Comparison of ENCODE assay signal across 1 cellular context in genomic region chr7:143380646-143381426, GRCh38.
A peak's percentile ranks its signal among the peaks of the same experiment; 100 is the strongest.
TF ChIP-seq lines count a peak whose summit lies in the region.

A gene with protein sequence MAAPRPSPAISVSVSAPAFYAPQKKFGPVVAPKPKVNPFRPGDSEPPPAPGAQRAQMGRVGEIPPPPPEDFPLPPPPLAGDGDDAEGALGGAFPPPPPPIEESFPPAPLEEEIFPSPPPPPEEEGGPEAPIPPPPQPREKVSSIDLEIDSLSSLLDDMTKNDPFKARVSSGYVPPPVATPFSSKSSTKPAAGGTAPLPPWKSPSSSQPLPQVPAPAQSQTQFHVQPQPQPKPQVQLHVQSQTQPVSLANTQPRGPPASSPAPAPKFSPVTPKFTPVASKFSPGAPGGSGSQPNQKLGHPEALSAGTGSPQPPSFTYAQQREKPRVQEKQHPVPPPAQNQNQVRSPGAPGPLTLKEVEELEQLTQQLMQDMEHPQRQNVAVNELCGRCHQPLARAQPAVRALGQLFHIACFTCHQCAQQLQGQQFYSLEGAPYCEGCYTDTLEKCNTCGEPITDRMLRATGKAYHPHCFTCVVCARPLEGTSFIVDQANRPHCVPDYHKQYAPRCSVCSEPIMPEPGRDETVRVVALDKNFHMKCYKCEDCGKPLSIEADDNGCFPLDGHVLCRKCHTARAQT (plus strand): TSS chr7:143381345. CDS start chr7:143381572, 227 bp downstream.

TF ChIP-seq in K562, 482 proteins besides CTCF, POLR2A, EP300 and RAD21 (continued from another document):
- TF ChIP-seq, protein P1, sequence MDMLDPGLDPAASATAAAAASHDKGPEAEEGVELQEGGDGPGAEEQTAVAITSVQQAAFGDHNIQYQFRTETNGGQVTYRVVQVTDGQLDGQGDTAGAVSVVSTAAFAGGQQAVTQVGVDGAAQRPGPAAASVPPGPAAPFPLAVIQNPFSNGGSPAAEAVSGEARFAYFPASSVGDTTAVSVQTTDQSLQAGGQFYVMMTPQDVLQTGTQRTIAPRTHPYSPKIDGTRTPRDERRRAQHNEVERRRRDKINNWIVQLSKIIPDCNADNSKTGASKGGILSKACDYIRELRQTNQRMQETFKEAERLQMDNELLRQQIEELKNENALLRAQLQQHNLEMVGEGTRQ (CRISPR knock-in tag; IDR thresholded peaks at IDR 0.05) = no peak
- TF ChIP-seq C11orf30 (IDR thresholded peaks at IDR 0.05; ENCODE audit: low read depth) (no peak), AFF4 (CRISPR knock-in tag; IDR thresholded peaks at IDR 0.05) (peak; percentile 94; the same call in 1 of the 2 replicates), ZBTB33 (CRISPR knock-in tag; IDR thresholded peaks at IDR 0.05) (no peak), REST (CRISPR knock-in tag; IDR thresholded peaks at IDR 0.05; ENCODE audit: low read depth) (0 out of 2 replicates have a peak, but pooled peaks have one; percentile 73)
